10 cellular contexts compared by ENCODE assay signal in the genomic region with DNA sequence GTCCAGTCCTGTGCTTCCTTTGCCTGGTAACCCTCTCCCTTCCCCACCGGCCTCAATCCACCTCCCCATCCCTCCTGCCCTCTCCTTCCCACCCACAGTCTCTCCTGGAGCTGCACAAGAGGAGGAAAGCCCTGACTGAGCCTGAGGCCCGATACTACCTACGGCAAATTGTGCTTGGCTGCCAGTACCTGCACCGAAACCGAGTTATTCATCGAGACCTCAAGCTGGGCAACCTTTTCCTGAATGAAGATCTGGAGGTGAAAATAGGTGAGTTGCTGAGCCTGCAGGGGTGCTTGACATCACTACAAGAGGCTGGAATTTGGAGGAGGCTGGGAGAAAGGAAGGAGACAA. TPM values are rescaled to one million over a fixed set of nuclear protein-coding genes. Genes with fewer than 3 reads are reported as not detected.
DNase-seq lines count a peak whose midpoint lies in the region; ATAC-seq and TF ChIP-seq lines count a peak whose summit lies in the region.
"Had no signal": no experiment of that assay in that cellular context is flagged by ENCODE, and none has a peak within 500 bp of the region (broad histone marks: within the 10 kb centered on the region; RNA-seq: fewer than 3 reads in every experiment).

No MANE protein-coding gene starts in this region.

- H3K9me3 ChIP-seq in SJSA1 (replicated peaks) (no peaks in the 10 kb centered on the region), fibroblast of lung (ENCODE audit: control insufficient read depth, insufficient read depth, low read depth, low read length) (no peaks in the 10 kb centered on the region), smooth muscle cell (replicated peaks; ENCODE audit: low read depth) (no peaks in the 10 kb centered on the region), tibial nerve (no peaks in the 10 kb centered on the region)

- H3K36me3 ChIP-seq in SJSA1 = peaks cover 60% of the 10 kb centered on the region
- H3K36me3 ChIP-seq in fibroblast of lung (ENCODE audit: control insufficient read depth, insufficient read depth, low read length) = peaks cover 10% of the 10 kb centered on the region
- H3K36me3 ChIP-seq in smooth muscle cell (ENCODE audit: low read depth) = no peaks in the 10 kb centered on the region
- H3K36me3 ChIP-seq in tibial nerve = peaks cover 0 to 46% (median 0%) of the 10 kb centered on the region in 3 donors

- TF ChIP-seq EP300 in tibial nerve (IDR thresholded peaks at IDR 0.05) = no peak

- H3K79me2 ChIP-seq in fibroblast of lung (ENCODE audit: control insufficient read depth, insufficient read depth, low read length) = peaks cover 51% of the 10 kb centered on the region
- peaks cover 23% of the 10 kb centered on the region for H3K79me2 ChIP-seq in smooth muscle cell (ENCODE audit: low read depth)

- no peak for ATAC-seq in activated T-cell treated with anti-CD3 and anti-CD28 coated beads, Interleukin-2, amount 50 U/mL, for 72 hours (replicated peaks in 1 of 2)
- ATAC-seq in HG02759 (IDR thresholded peaks at IDR 0.05; ENCODE audit: unreplicated experiment) = no peak

- H3K4me2 ChIP-seq in fibroblast of lung (ENCODE audit: extremely low read depth, insufficient read depth, low read length) = peak overlapping the region; percentile 94
- peak overlapping the region; percentile 95 for H3K4me2 ChIP-seq in smooth muscle cell

- no peak for TF ChIP-seq POLR2A in tibial nerve (IDR thresholded peaks at IDR 0.05)

- H3K4me3 Mint-ChIP-seq in activated T-cell treated with anti-CD3 and anti-CD28 coated beads, Interleukin-2, amount 50 U/mL, for 72 hours = peak overlapping the region; percentile 96

- H3K9me3 Mint-ChIP-seq in activated T-cell treated with anti-CD3 and anti-CD28 coated beads, Interleukin-2, amount 50 U/mL, for 72 hours = no peaks in the 10 kb centered on the region
- H3K9me3 Mint-ChIP-seq: memory B cell had no signal

- H3K9ac ChIP-seq in fibroblast of lung (ENCODE audit: insufficient read depth, low read length) = peak overlapping the region; percentile 32
- H3K9ac ChIP-seq in smooth muscle cell (ENCODE audit: low read depth) = no peak overlapping the region

- TF ChIP-seq CTCF in fibroblast of lung (conservative IDR thresholded peaks at IDR 0.05 in 1 of 2, IDR thresholded peaks at IDR 0.05 in 1 of 2; ENCODE audit: low read depth in 1 of 2, low read length in 2 of 2) (no peak), smooth muscle cell (IDR thresholded peaks at IDR 0.05; ENCODE audit: borderline replicate concordance, insufficient read depth, poor library complexity, severe bottlenecking) (no peak), tibial nerve (IDR thresholded peaks at IDR 0.05) (no peak)

- H3K27me3 Mint-ChIP-seq in activated T-cell treated with anti-CD3 and anti-CD28 coated beads, Interleukin-2, amount 50 U/mL, for 72 hours (ENCODE audit: low read depth) = no peaks in the 10 kb centered on the region
- H3K27me3 Mint-ChIP-seq: memory B cell had no signal

- H4K20me1 ChIP-seq in fibroblast of lung (ENCODE audit: control insufficient read depth, extremely low read depth, insufficient read depth, low read length) (no peaks in the 10 kb centered on the region), smooth muscle cell (ENCODE audit: low read depth) (peaks cover 15% of the 10 kb centered on the region)

- 23% methylated on average over 6 of the region's 6 CpGs for WGBS in smooth muscle cell (ENCODE audit: low lambda C conversion rate)
- WGBS in tibial nerve, 2 donors = 37 to 53% methylated on average over 6 of the region's 6 CpGs

- DNase-seq in activated T-cell treated with anti-CD3 and anti-CD28 coated beads, Interleukin-2, amount 50 U/mL, for 72 hours = no peak
- no peak for DNase-seq in activated T-cell treated with anti-CD3 and anti-CD28 coated beads, Interleukin-2, amount 50 U/mL, for 48 hours
- no peak for DNase-seq in SJSA1 (ENCODE audit: low read depth in 1 of 2, low spot score in 2 of 2)
- no peak for DNase-seq in fibroblast of lung (ENCODE audit: low read depth in 2 of 2)
- no peak for DNase-seq in smooth muscle cell (lab: John Stamatoyannopoulos, UW; ENCODE audit: unreplicated experiment)
- no peak for DNase-seq in NCI-H1048 (lab: John Stamatoyannopoulos, UW)
- no peak for DNase-seq in tibial nerve (ENCODE audit: low spot score in 2 of 2)

- H3K4me1 ChIP-seq in SJSA1 (replicated peaks) = peaks cover 24% of the 10 kb centered on the region
- H3K4me1 ChIP-seq in fibroblast of lung (ENCODE audit: control insufficient read depth, extremely low read depth, insufficient read depth, low read length) = peaks cover 22% of the 10 kb centered on the region
- H3K4me1 ChIP-seq in smooth muscle cell (ENCODE audit: low read depth) = peaks cover 11% of the 10 kb centered on the region
- peaks cover 0 to 18% (median 13%) of the 10 kb centered on the region in 4 donors for H3K4me1 ChIP-seq in tibial nerve

- H3K4me1 Mint-ChIP-seq in activated T-cell treated with anti-CD3 and anti-CD28 coated beads, Interleukin-2, amount 50 U/mL, for 72 hours (ENCODE audit: low read depth) = peaks cover 30% of the 10 kb centered on the region

- H3K4me3 ChIP-seq in SJSA1 (peak overlapping the region; percentile 69), fibroblast of lung (replicated peaks in 1 of 4; ENCODE audit: control extremely low read depth in 1 of 4, insufficient read depth in 1 of 4, low read depth in 3 of 4, low read length in 4 of 4) (peak overlapping the region; percentile 67 to 91 (median 78)), smooth muscle cell (peak overlapping the region; percentile 70), tibial nerve (no peak overlapping the region)

- no peaks in the 10 kb centered on the region for H3F3A ChIP-seq in smooth muscle cell (ENCODE audit: low read depth)

- H3K27me3 ChIP-seq in SJSA1 (replicated peaks) (no peaks in the 10 kb centered on the region), fibroblast of lung (ENCODE audit: control insufficient read depth, insufficient read depth, low read length) (no peaks in the 10 kb centered on the region), smooth muscle cell (ENCODE audit: low read depth) (no peaks in the 10 kb centered on the region), tibial nerve (no peaks in the 10 kb centered on the region)

- H2AFZ ChIP-seq in fibroblast of lung (ENCODE audit: low read length) = no peak overlapping the region
- no peak overlapping the region for H2AFZ ChIP-seq in smooth muscle cell (ENCODE audit: low read depth)

- no peak overlapping the region for H3K27ac ChIP-seq in SJSA1
- H3K27ac ChIP-seq in fibroblast of lung (ENCODE audit: insufficient read depth, low read length) = peak overlapping the region; percentile 67
- no peak overlapping the region for H3K27ac ChIP-seq in smooth muscle cell (ENCODE audit: low read depth)
- H3K27ac ChIP-seq in tibial nerve = no peak overlapping the region

- peaks cover 8 to 13% of the 10 kb centered on the region in 2 donors for H3K36me3 Mint-ChIP-seq in activated T-cell treated with anti-CD3 and anti-CD28 coated beads, Interleukin-2, amount 50 U/mL, for 72 hours (ENCODE audit: insufficient read depth in 2 of 2)

- H3K27ac Mint-ChIP-seq in activated T-cell treated with anti-CD3 and anti-CD28 coated beads, Interleukin-2, amount 50 U/mL, for 72 hours = no peak overlapping the region
- H3K27ac Mint-ChIP-seq: memory B cell had no signal

RNA-seq across cellular contexts. Expression of a gene that starts 1.3 kb away (rescaled TPM):
- 100 to 1,000 TPM in 1 of 2 donors, 10 to 100 TPM in 1; 79.5 to 110 TPM for total RNA-seq in activated T-cell treated with anti-CD3 and anti-CD28 coated beads, Interleukin-2, amount 50 U/mL, for 72 hours
- total RNA-seq in SJSA1 (2014; rRNA removed; shearing (Covaris generic)) = 72.9 and 86.5 TPM in 2 replicates
- total RNA-seq in fibroblast of lung (0.77 and 6.3 TPM in 2 replicates), smooth muscle cell (3.1 and 29.7 TPM in 2 replicates), tibial nerve (1 to 10 TPM in 3 of 4 donors, under 1 TPM in 1; 0.59 to 9.6 (median 2.1) TPM)
- polyA plus RNA-seq in fibroblast of lung (16.2 and 84.4 TPM in 2 replicates), smooth muscle cell (12.0 and 15.5 TPM in 2 replicates)
- 12.8 and 67.6 TPM in 2 replicates for polyA plus RNA-seq in fibroblast of lung (2012)
- polyA minus RNA-seq in fibroblast of lung (ENCODE audit: low replicate concordance) = 22.7 and 151 TPM in 2 replicates

RNA-seq across cellular contexts. Expression of a gene that starts 33.1 kb away (rescaled TPM):
- total RNA-seq in activated T-cell treated with anti-CD3 and anti-CD28 coated beads, Interleukin-2, amount 50 U/mL, for 72 hours = under 1 TPM in 1 of 2 donors, not detected in 1; 0.24 TPM
- total RNA-seq in SJSA1 (2014; rRNA removed; shearing (Covaris generic)) = not detected in 2 replicates
- total RNA-seq in fibroblast of lung = under 0.01 and 0.83 TPM in 2 replicates
- 0.07 TPM in 1 of 2 replicates, not detected in the other for polyA plus RNA-seq in fibroblast of lung
- polyA plus RNA-seq in fibroblast of lung (2012) = not detected in 2 replicates
- polyA minus RNA-seq in fibroblast of lung (ENCODE audit: low replicate concordance) = not detected in 2 replicates
- total RNA-seq in smooth muscle cell = not detected in 2 replicates
- polyA plus RNA-seq in smooth muscle cell = not detected in 2 replicates
- total RNA-seq in tibial nerve = not detected
- total RNA-seq: HT1080 had no signal

RNA-seq across cellular contexts. Expression of a gene that starts 38.7 kb away (rescaled TPM):
- 10 to 100 TPM; 62.6 to 78.2 TPM for total RNA-seq in activated T-cell treated with anti-CD3 and anti-CD28 coated beads, Interleukin-2, amount 50 U/mL, for 72 hours
- 22.4 and 57.8 TPM in 2 replicates for total RNA-seq in SJSA1 (2014; rRNA removed; shearing (Covaris generic))
- total RNA-seq in fibroblast of lung (28.8 and 39.6 TPM in 2 replicates), smooth muscle cell (14.0 and 23.3 TPM in 2 replicates), tibial nerve (10 to 100 TPM; 23.1 to 28.8 (median 27.3) TPM)
- polyA plus RNA-seq in fibroblast of lung (96.7 and 118 TPM in 2 replicates), smooth muscle cell (20.2 and 22.6 TPM in 2 replicates)
- polyA plus RNA-seq in fibroblast of lung (2012) = 46.6 and 64.5 TPM in 2 replicates
- 76.8 and 129 TPM in 2 replicates for polyA minus RNA-seq in fibroblast of lung (ENCODE audit: low replicate concordance)

RNA-seq across cellular contexts. Expression of a gene that starts 38.9 kb away (rescaled TPM):
- total RNA-seq in activated T-cell treated with anti-CD3 and anti-CD28 coated beads, Interleukin-2, amount 50 U/mL, for 72 hours = 10 to 100 TPM; 22.2 to 31.7 TPM
- 9.7 and 12.4 TPM in 2 replicates for total RNA-seq in SJSA1 (2014; rRNA removed; shearing (Covaris generic))
- total RNA-seq in fibroblast of lung = 8.1 and 9.2 TPM in 2 replicates
- 7.7 and 7.9 TPM in 2 replicates for polyA plus RNA-seq in fibroblast of lung
- polyA plus RNA-seq in fibroblast of lung (2012) = 7.5 and 7.7 TPM in 2 replicates
- polyA minus RNA-seq in fibroblast of lung (ENCODE audit: low replicate concordance) = 3.7 and 8.5 TPM in 2 replicates
- 3.8 and 4.6 TPM in 2 replicates for total RNA-seq in smooth muscle cell
- polyA plus RNA-seq in smooth muscle cell = 4.1 and 5.3 TPM in 2 replicates
- 10 to 100 TPM in 3 of 4 donors, 1 to 10 TPM in 1; 9.6 to 19.0 (median 10.7) TPM for total RNA-seq in tibial nerve

Comparison
In these comparisons a context has a peak if more than half of its experiments do, and no peak if none do; other contexts are left out.
1. H3K4me3 ChIP-seq: peak in SJSA1 (single experiment), fibroblast of lung (4 of 4) and smooth muscle cell (single experiment); none in tibial nerve (0 of 4).